ENCODE assay signal across 15 cellular contexts in genomic region chr7:14835399-14835798, GRCh38.
DNase-seq lines count a peak whose midpoint lies in the region; ATAC-seq, FAIRE-seq and TF ChIP-seq lines count a peak whose summit lies in the region.
"Had no signal": no experiment of that assay in that cellular context is flagged by ENCODE, and none has a peak within 500 bp of the region (broad histone marks: within the 10 kb centered on the region; RNA-seq: fewer than 3 reads in every experiment).

No MANE protein-coding gene starts in this region.

- TF ChIP-seq POLR2A in GM12892 (IDR thresholded peaks at IDR 0.05; ENCODE audit: low read depth, low read length): no peak

- no peak for FAIRE-seq in GM12892 (lab: Jason Lieb, UNC)
- FAIRE-seq: endothelial cell of umbilical vein, keratinocyte had no signal

- H3K27ac ChIP-seq in left ventricle myocardium inferior (replicated peaks): peak overlapping the region; percentile 73
- H3K27ac ChIP-seq: upper lobe of left lung had no signal

- H3K4me3 Mint-ChIP-seq in activated naive CD4-positive, alpha-beta T cell treated with anti-CD3 and anti-CD28 coated beads, Interleukin-2, amount 10 ng/mL, durations not matched to agents 7 days and 5 days: no peak overlapping the region
- H3K4me3 Mint-ChIP-seq: central memory CD8-positive, alpha-beta T cell had no signal

- no peaks in the 10 kb centered on the region for H3K4me1 Mint-ChIP-seq in activated naive CD4-positive, alpha-beta T cell treated with anti-CD3 and anti-CD28 coated beads, Interleukin-2, amount 10 ng/mL, durations not matched to agents 7 days and 5 days
- H3K4me1 Mint-ChIP-seq: central memory CD8-positive, alpha-beta T cell had no signal

- peak; percentile 5 for DNase-seq in DMS79 (lab: John Stamatoyannopoulos, UW)
- peak; percentile 93 for DNase-seq in NCI-H1436 treated with DMSO at 0.1 percent for 48 hours (lab: John Stamatoyannopoulos, UW)
- DNase-seq in NCI-H774 (lab: John Stamatoyannopoulos, UW): peak; percentile 85
- no peak for DNase-seq in left ventricle myocardium inferior
- DNase-seq in GM12892 (ENCODE audit: insufficient read length): no peak
- DNase-seq in activated naive CD4-positive, alpha-beta T cell treated with anti-CD3 and anti-CD28 coated beads, Interleukin-2, amount 10 ng/mL, durations not matched to agents 7 days and 5 days: no peak
- DNase-seq in dermis blood vessel endothelial cell: no peak
- DNase-seq: DMS53; NCI-H524 treated with DMSO at 0.1 percent for 48 hours; stimulated activated CD4-positive, alpha-beta T cell treated with anti-CD3 and anti-CD28 coated beads, Interleukin-2, amount 100 ng/mL, for 24 hours; upper lobe of left lung had no signal

- CTCF ChIA-PET in activated naive CD4-positive, alpha-beta T cell treated with anti-CD3 and anti-CD28 coated beads, Interleukin-2, amount 10 ng/mL, durations not matched to agents 7 days and 5 days (lab: Charles Lee): no interaction called here

- no peak for TF ChIP-seq CTCF in left ventricle myocardium inferior (IDR thresholded peaks at IDR 0.05; ENCODE audit: borderline replicate concordance)

- no peaks in the 10 kb centered on the region for H3K27me3 Mint-ChIP-seq in activated naive CD4-positive, alpha-beta T cell treated with anti-CD3 and anti-CD28 coated beads, Interleukin-2, amount 10 ng/mL, durations not matched to agents 7 days and 5 days
- H3K27me3 Mint-ChIP-seq: central memory CD8-positive, alpha-beta T cell had no signal

- H3K36me3 ChIP-seq in left ventricle myocardium inferior: no peaks in the 10 kb centered on the region
- H3K36me3 ChIP-seq: upper lobe of left lung had no signal

- intact Hi-C loops in left ventricle myocardium inferior (cut with micrococcal nuclease): no loop called here

- peaks cover 16% of the 10 kb centered on the region for H3K9me3 ChIP-seq in left ventricle myocardium inferior (replicated peaks)
- H3K9me3 ChIP-seq: upper lobe of left lung had no signal

- H3K9me3 Mint-ChIP-seq in activated naive CD4-positive, alpha-beta T cell treated with anti-CD3 and anti-CD28 coated beads, Interleukin-2, amount 10 ng/mL, durations not matched to agents 7 days and 5 days: no peaks in the 10 kb centered on the region

- no peak overlapping the region for H3K4me3 ChIP-seq in left ventricle myocardium inferior
- H3K4me3 ChIP-seq: upper lobe of left lung had no signal

- peaks cover 44% of the 10 kb centered on the region for H3K4me1 ChIP-seq in left ventricle myocardium inferior
- H3K4me1 ChIP-seq: upper lobe of left lung had no signal

- no peak overlapping the region for H3K27ac Mint-ChIP-seq in activated naive CD4-positive, alpha-beta T cell treated with anti-CD3 and anti-CD28 coated beads, Interleukin-2, amount 10 ng/mL, durations not matched to agents 7 days and 5 days

- no peaks in the 10 kb centered on the region for H3K27me3 ChIP-seq in left ventricle myocardium inferior (ENCODE audit: low read depth)
- H3K27me3 ChIP-seq: upper lobe of left lung had no signal

- no peak for ATAC-seq in HG02623 (IDR thresholded peaks at IDR 0.05; ENCODE audit: unreplicated experiment)

- no peaks in the 10 kb centered on the region for H3K36me3 Mint-ChIP-seq in activated naive CD4-positive, alpha-beta T cell treated with anti-CD3 and anti-CD28 coated beads, Interleukin-2, amount 10 ng/mL, durations not matched to agents 7 days and 5 days

Comparison
In these comparisons a context has a peak if more than half of its experiments do, and no peak if none do; other contexts are left out.
1. DNase-seq: peak in DMS79 (single experiment), NCI-H1436 treated with DMSO at 0.1 percent for 48 hours (single experiment) and NCI-H774 (single experiment); none in left ventricle myocardium inferior (single experiment), GM12892 (single experiment), activated naive CD4-positive, alpha-beta T cell treated with anti-CD3 and anti-CD28 coated beads, Interleukin-2, amount 10 ng/mL, durations not matched to agents 7 days and 5 days (single experiment) and dermis blood vessel endothelial cell (single experiment).